Comparison of ENCODE assay signal across 11 cellular contexts in the genomic region with DNA sequence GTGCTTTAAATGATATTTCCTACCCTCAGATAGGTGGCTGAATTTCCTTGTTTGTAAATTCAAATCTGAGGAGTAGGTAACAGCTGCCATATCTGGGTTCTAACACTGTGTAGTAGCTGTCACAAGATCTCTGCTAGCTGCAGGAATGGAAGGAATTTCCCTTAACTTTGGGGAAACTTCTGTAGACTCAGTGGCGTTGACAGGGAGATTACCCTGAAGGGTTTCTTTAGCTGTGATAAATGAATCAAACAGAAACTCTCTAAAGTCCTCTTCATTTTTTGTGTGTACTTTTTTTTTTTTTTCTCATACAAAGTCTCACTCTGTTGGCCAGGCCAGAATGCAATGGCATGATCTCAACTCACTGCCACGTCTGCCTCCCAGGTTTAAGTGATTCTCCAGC. TPM values are rescaled to one million over a fixed set of nuclear protein-coding genes. Genes with fewer than 3 reads are reported as not detected.
DNase-seq lines count a peak whose midpoint lies in the region; ATAC-seq, FAIRE-seq and TF ChIP-seq lines count a peak whose summit lies in the region.
"Had no signal": no experiment of that assay in that cellular context is flagged by ENCODE, and none has a peak within 500 bp of the region (broad histone marks: within the 10 kb centered on the region; RNA-seq: fewer than 3 reads in every experiment).

No MANE protein-coding gene starts in this region.

- no peaks in the 10 kb centered on the region for H4K20me1 ChIP-seq in astrocyte (ENCODE audit: insufficient read depth, low read length)

- FAIRE-seq in astrocyte (lab: Jason Lieb, UNC): no peak

- ATAC-seq in activated T-cell treated with anti-CD3 and anti-CD28 coated beads, Interleukin-2, amount 50 U/mL, for 72 hours (replicated peaks in 1 of 2): peak; percentile 50 to 58
- peak; percentile 56 for ATAC-seq in HG02885 (IDR thresholded peaks at IDR 0.05; ENCODE audit: poor library complexity, unreplicated experiment)
- ATAC-seq in esophagus mucosa: no peak
- ATAC-seq: heart right ventricle, WTC11 had no signal

- H3K4me1 ChIP-seq in astrocyte (ENCODE audit: insufficient read depth, low read length) (peaks cover 9% of the 10 kb centered on the region), BE2C (no peaks in the 10 kb centered on the region)

- H3K4me2 ChIP-seq in astrocyte (ENCODE audit: low read length): peak overlapping the region; percentile 38

- no peak overlapping the region for H3K27ac ChIP-seq in astrocyte (ENCODE audit: low read depth, low read length)
- H3K27ac ChIP-seq: heart right ventricle had no signal

- H3K36me3 Mint-ChIP-seq in activated T-cell treated with anti-CD3 and anti-CD28 coated beads, Interleukin-2, amount 50 U/mL, for 72 hours (ENCODE audit: insufficient read depth in 2 of 2): peaks cover 2% of the 10 kb centered on the region in 2 donors
- H3K36me3 Mint-ChIP-seq in astrocyte (ENCODE audit: low read depth, unreplicated experiment): no peaks in the 10 kb centered on the region
- H3K36me3 Mint-ChIP-seq in stimulated activated naive CD8-positive, alpha-beta T cell treated with anti-CD3 and anti-CD28 coated beads, Interleukin-15, Interleukin-2, amounts not matched to agents 100 ng/mL and 50 ng/mL, for 24 hours (ENCODE audit: low read depth): no peaks in the 10 kb centered on the region
- H3K36me3 Mint-ChIP-seq: brain, WTC11 had no signal

- H3K36me3 ChIP-seq in astrocyte (ENCODE audit: insufficient read depth, low read length) (no peaks in the 10 kb centered on the region), BE2C (no peaks in the 10 kb centered on the region)
- H3K36me3 ChIP-seq: heart right ventricle had no signal

- H3K9ac ChIP-seq in astrocyte (ENCODE audit: low read length): no peak overlapping the region

- no peak for DNase-seq in activated T-cell treated with anti-CD3 and anti-CD28 coated beads, Interleukin-2, amount 50 U/mL, for 72 hours
- no peak for DNase-seq in activated T-cell treated with anti-CD3 and anti-CD28 coated beads, Interleukin-2, amount 50 U/mL, for 1 hour
- DNase-seq in astrocyte (ENCODE audit: low read depth) (no peak), AG20443 (ENCODE audit: low spot score) (no peak), BE2C (no peak)
- DNase-seq: heart right ventricle had no signal

- TF ChIP-seq CTCF in astrocyte (IDR thresholded peaks at IDR 0.05; ENCODE audit: insufficient read depth, low read depth, low read length) (no peak), BE2C (IDR thresholded peaks at IDR 0.05; ENCODE audit: low read depth, low read length) (no peak)

- no peaks in the 10 kb centered on the region for H3K27me3 Mint-ChIP-seq in activated T-cell treated with anti-CD3 and anti-CD28 coated beads, Interleukin-2, amount 50 U/mL, for 72 hours (ENCODE audit: low read depth)
- no peaks in the 10 kb centered on the region for H3K27me3 Mint-ChIP-seq in astrocyte (ENCODE audit: low read depth, unreplicated experiment)
- no peaks in the 10 kb centered on the region for H3K27me3 Mint-ChIP-seq in stimulated activated naive CD8-positive, alpha-beta T cell treated with anti-CD3 and anti-CD28 coated beads, Interleukin-15, Interleukin-2, amounts not matched to agents 100 ng/mL and 50 ng/mL, for 24 hours

- no peaks in the 10 kb centered on the region for H3K27me3 ChIP-seq in astrocyte (ENCODE audit: insufficient read depth, low read length)
- H3K27me3 ChIP-seq in BE2C: no peaks in the 10 kb centered on the region
- H3K27me3 ChIP-seq: heart right ventricle had no signal

- H3K79me2 ChIP-seq in astrocyte (ENCODE audit: insufficient read depth, low read length): no peaks in the 10 kb centered on the region

- H3K27ac Mint-ChIP-seq in activated T-cell treated with anti-CD3 and anti-CD28 coated beads, Interleukin-2, amount 50 U/mL, for 72 hours: peak overlapping the region; percentile 90
- H3K27ac Mint-ChIP-seq in astrocyte (ENCODE audit: unreplicated experiment): peak overlapping the region; percentile 63
- peak overlapping the region; percentile 15 for H3K27ac Mint-ChIP-seq in stimulated activated naive CD8-positive, alpha-beta T cell treated with anti-CD3 and anti-CD28 coated beads, Interleukin-15, Interleukin-2, amounts not matched to agents 100 ng/mL and 50 ng/mL, for 24 hours
- H3K27ac Mint-ChIP-seq: WTC11 had no signal

- H2AFZ ChIP-seq in astrocyte (ENCODE audit: low read depth, low read length): no peak overlapping the region

- H3K4me3 Mint-ChIP-seq in activated T-cell treated with anti-CD3 and anti-CD28 coated beads, Interleukin-2, amount 50 U/mL, for 72 hours: peak overlapping the region; percentile 66 to 78
- no peak overlapping the region for H3K4me3 Mint-ChIP-seq in astrocyte (ENCODE audit: unreplicated experiment)
- no peak overlapping the region for H3K4me3 Mint-ChIP-seq in stimulated activated naive CD8-positive, alpha-beta T cell treated with anti-CD3 and anti-CD28 coated beads, Interleukin-15, Interleukin-2, amounts not matched to agents 100 ng/mL and 50 ng/mL, for 24 hours
- H3K4me3 Mint-ChIP-seq: brain, WTC11 had no signal

- H3K4me1 Mint-ChIP-seq in activated T-cell treated with anti-CD3 and anti-CD28 coated beads, Interleukin-2, amount 50 U/mL, for 72 hours (ENCODE audit: low read depth): peaks cover 63% of the 10 kb centered on the region
- peaks cover 33% of the 10 kb centered on the region for H3K4me1 Mint-ChIP-seq in astrocyte (ENCODE audit: low read depth, unreplicated experiment)
- H3K4me1 Mint-ChIP-seq in stimulated activated naive CD8-positive, alpha-beta T cell treated with anti-CD3 and anti-CD28 coated beads, Interleukin-15, Interleukin-2, amounts not matched to agents 100 ng/mL and 50 ng/mL, for 24 hours (ENCODE audit: low read depth): peaks cover 52% of the 10 kb centered on the region

- peaks cover 3 to 7% of the 10 kb centered on the region in 2 donors for H3K9me3 Mint-ChIP-seq in activated T-cell treated with anti-CD3 and anti-CD28 coated beads, Interleukin-2, amount 50 U/mL, for 72 hours
- peaks cover 1% of the 10 kb centered on the region for H3K9me3 Mint-ChIP-seq in astrocyte (ENCODE audit: unreplicated experiment)
- H3K9me3 Mint-ChIP-seq in stimulated activated naive CD8-positive, alpha-beta T cell treated with anti-CD3 and anti-CD28 coated beads, Interleukin-15, Interleukin-2, amounts not matched to agents 100 ng/mL and 50 ng/mL, for 24 hours: peaks cover 9% of the 10 kb centered on the region
- H3K9me3 Mint-ChIP-seq: WTC11 had no signal

- H3K9me3 ChIP-seq in astrocyte (ENCODE audit: insufficient read depth, low read depth, low read length) (no peaks in the 10 kb centered on the region), BE2C (no peaks in the 10 kb centered on the region)

- no peak overlapping the region for H3K4me3 ChIP-seq in astrocyte (ENCODE audit: insufficient read depth, low read depth, low read length)
- H3K4me3 ChIP-seq in BE2C (ENCODE audit: low read depth, low read length): no peak overlapping the region
- H3K4me3 ChIP-seq: heart right ventricle had no signal

RNA-seq across cellular contexts. Expression of a gene that starts 5.3 kb away (rescaled TPM):
- total RNA-seq in activated T-cell treated with anti-CD3 and anti-CD28 coated beads, Interleukin-2, amount 50 U/mL, for 72 hours: 10 to 100 TPM; 18.6 to 48.8 TPM
- total RNA-seq in astrocyte (96.0 and 117 TPM in 2 replicates), esophagus mucosa (3.4 TPM)
- polyA plus RNA-seq in BE2C (2012; ENCODE audit: insufficient read depth, insufficient read length, low read depth): 3.2 TPM

RNA-seq across cellular contexts. Expression of a gene that starts 26.0 kb away (rescaled TPM):
- 10 to 100 TPM; 20.2 to 23.5 TPM for total RNA-seq in activated T-cell treated with anti-CD3 and anti-CD28 coated beads, Interleukin-2, amount 50 U/mL, for 72 hours
- total RNA-seq in astrocyte: 10.9 and 13.8 TPM in 2 replicates
- polyA plus RNA-seq in BE2C (2012; ENCODE audit: insufficient read depth, insufficient read length, low read depth): 0.15 TPM
- 4.9 TPM for total RNA-seq in esophagus mucosa

Comparison
In these comparisons a context has a peak if more than half of its experiments do, and no peak if none do; other contexts are left out.
1. H3K27ac Mint-ChIP-seq: peak in every context shown above with its lines; median percentile 90 in activated T-cell treated with anti-CD3 and anti-CD28 coated beads, Interleukin-2, amount 50 U/mL, for 72 hours; 63 in astrocyte; 15 in stimulated activated naive CD8-positive, alpha-beta T cell treated with anti-CD3 and anti-CD28 coated beads, Interleukin-15, Interleukin-2, amounts not matched to agents 100 ng/mL and 50 ng/mL, for 24 hours.
2. H3K4me3 Mint-ChIP-seq: peak in activated T-cell treated with anti-CD3 and anti-CD28 coated beads, Interleukin-2, amount 50 U/mL, for 72 hours (2 of 2); none in astrocyte (single experiment) and stimulated activated naive CD8-positive, alpha-beta T cell treated with anti-CD3 and anti-CD28 coated beads, Interleukin-15, Interleukin-2, amounts not matched to agents 100 ng/mL and 50 ng/mL, for 24 hours (single experiment).